1 cellular context compared by ENCODE assay signal in the genomic region with DNA sequence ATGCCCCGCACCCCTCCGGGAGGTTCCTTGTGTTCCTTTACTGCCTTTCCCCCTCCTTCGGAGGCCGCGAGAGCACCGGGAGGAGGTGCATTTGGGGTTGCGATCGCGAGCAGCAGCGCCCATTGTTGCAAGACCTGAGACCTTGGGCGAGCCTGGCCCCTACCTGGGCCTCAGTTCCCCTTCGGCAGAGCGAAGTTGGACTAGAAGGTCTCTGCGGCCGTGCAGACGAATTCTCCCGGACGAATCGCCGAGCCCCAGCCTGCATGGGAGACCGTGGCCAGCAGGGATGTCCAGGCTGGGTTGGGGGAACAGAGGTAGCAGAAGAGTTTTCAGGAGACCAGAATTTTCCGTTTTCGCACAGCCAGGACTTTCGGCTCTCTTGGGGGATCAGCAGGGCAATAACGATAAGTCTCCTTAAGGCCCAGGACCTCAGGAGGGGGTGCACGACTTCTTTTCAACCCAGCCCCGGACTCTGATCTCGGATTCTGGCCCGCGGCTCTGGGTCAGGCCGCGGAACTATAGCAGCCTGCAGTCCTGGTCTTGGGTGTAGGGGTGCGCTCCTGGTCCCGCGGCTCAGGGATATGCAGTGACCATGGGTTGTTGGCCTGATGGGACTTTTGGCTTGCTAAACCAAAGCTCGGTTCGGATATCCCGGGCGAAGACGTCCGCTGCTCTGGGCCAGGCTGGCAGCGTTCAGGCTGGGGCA.
TF ChIP-seq lines count a peak whose summit lies in the region.

No MANE protein-coding gene starts in this region.

TF ChIP-seq in IMR-90, 13 proteins besides CTCF, POLR2A, EP300 and RAD21:
- TF ChIP-seq CEBPB (IDR thresholded peaks at IDR 0.05; ENCODE audit: low read depth, low read length) (no peak), NFE2L2 (IDR thresholded peaks at IDR 0.05; ENCODE audit: low read depth, low read length) (no peak), RFX5 (IDR thresholded peaks at IDR 0.05; ENCODE audit: low read depth, low read length) (no peak), CHD1 (IDR thresholded peaks at IDR 0.05; ENCODE audit: low read depth, low read length) (no peak)
